ENCODE assay signal across 2 cellular contexts in genomic region chr11:8766043-8766992, GRCh38.
TF ChIP-seq lines count a peak whose summit lies in the region.

No MANE protein-coding gene starts in this region.

TF ChIP-seq in GM23338, 12 proteins besides CTCF, POLR2A, EP300 and RAD21:
- TF ChIP-seq ETS1 (IDR thresholded peaks at IDR 0.05) (no peak), JUNB (IDR thresholded peaks at IDR 0.05; ENCODE audit: unreplicated experiment) (no peak), CREB1 (CRISPR knock-in tag; IDR thresholded peaks at IDR 0.05; ENCODE audit: low read depth) (peak; percentile 86), NANOG (IDR thresholded peaks at IDR 0.05; ENCODE audit: borderline replicate concordance) (no peak), ZNF114 (CRISPR knock-in tag; IDR thresholded peaks at IDR 0.05) (no peak)
TF ChIP-seq in GM23338: peak in this region for 1.

TF ChIP-seq in GM12878, 131 proteins besides CTCF, POLR2A, EP300 and RAD21:
- TF ChIP-seq ETV6 (conservative IDR thresholded peaks at IDR 0.05 in 1 of 2, IDR thresholded peaks at IDR 0.05 in 1 of 2; ENCODE audit: borderline replicate concordance in 1 of 2, low read depth in 1 of 2), result no peak
- TF ChIP-seq YY1 (IDR thresholded peaks at IDR 0.05; ENCODE audit: low read depth, low read length), result no peak
- TF ChIP-seq CHD1 (IDR thresholded peaks at IDR 0.05; ENCODE audit: low read depth, low read length), result no peak
- TF ChIP-seq CREB1 (IDR thresholded peaks at IDR 0.05; ENCODE audit: low read depth), result peak; percentile 36; the same call in 1 of the 2 replicates
- no peak for TF ChIP-seq IKZF2 (IDR thresholded peaks at IDR 0.05)
- TF ChIP-seq MEF2B (IDR thresholded peaks at IDR 0.05; ENCODE audit: partially characterized antibody, poor library complexity, severe bottlenecking), result no peak
